ENCODE assay signal across 10 cellular contexts in the genomic region with DNA sequence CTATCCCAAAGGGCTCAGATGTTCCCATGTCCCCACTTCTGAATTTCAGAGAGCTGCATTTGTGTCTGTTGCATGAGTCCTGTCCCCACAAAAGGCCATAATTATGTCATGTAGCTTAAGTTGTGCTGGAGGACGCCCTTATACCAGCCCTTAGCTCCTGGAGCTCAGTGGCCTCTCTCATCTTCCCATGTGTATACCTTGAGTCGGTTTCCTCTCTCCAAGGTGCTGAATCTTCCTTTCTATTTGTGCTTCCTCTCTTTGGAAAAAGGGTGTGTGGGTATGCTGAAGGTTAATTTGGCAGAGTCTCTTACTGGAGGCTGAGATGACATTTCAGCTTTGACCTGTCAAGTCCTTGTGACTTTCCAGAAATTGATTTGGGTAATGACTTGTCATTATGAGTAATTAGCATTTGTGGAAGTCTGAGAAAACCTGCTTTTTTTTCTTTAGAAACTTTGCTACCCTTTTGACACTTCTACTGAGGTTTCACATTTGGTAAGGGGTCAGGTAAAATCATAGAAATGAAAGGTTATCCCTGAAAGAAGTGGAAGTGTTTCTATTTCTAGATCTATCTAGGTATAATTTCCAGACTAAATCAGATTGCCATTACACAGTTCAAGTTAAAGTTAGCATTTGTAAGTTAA.
DNase-seq lines count a peak whose midpoint lies in the region; ATAC-seq and TF ChIP-seq lines count a peak whose summit lies in the region.
"Had no signal": no experiment of that assay in that cellular context is flagged by ENCODE, and none has a peak within 500 bp of the region (broad histone marks: within the 10 kb centered on the region; RNA-seq: fewer than 3 reads in every experiment).

No MANE protein-coding gene starts in this region.

- H3K9me2 ChIP-seq in HCT116 (ENCODE audit: insufficient read depth) (no peaks in the 10 kb centered on the region), OCI-LY7 (ENCODE audit: insufficient read depth, low read length) (no peaks in the 10 kb centered on the region), MM.1S (replicated peaks; ENCODE audit: insufficient read depth, low read length) (no peaks in the 10 kb centered on the region)

- TF ChIP-seq POLR2A in HCT116 (IDR thresholded peaks at IDR 0.05; ENCODE audit: borderline replicate concordance, extremely low read depth, insufficient read depth, insufficient read length): no peak

- H3K9me3 ChIP-seq in HCT116 (ENCODE audit: control insufficient read depth in 1 of 2, insufficient read depth in 1 of 2, low read depth in 1 of 2, low read length in 2 of 2) (no peaks in the 10 kb centered on the region), OCI-LY7 (ENCODE audit: low read length) (no peaks in the 10 kb centered on the region), neural progenitor cell (ENCODE audit: low read depth) (no peaks in the 10 kb centered on the region), MM.1S (replicated peaks; ENCODE audit: insufficient read depth, low read length) (no peaks in the 10 kb centered on the region)
- H3K9me3 ChIP-seq: gastroesophageal sphincter had no signal

- no peak for ATAC-seq in HCT116
- ATAC-seq in activated T-cell treated with anti-CD3 and anti-CD28 coated beads, Interleukin-2, amount 50 U/mL, for 72 hours (replicated peaks in 1 of 2): no peak
- ATAC-seq: gastroesophageal sphincter had no signal

- no peak for TF ChIP-seq RAD21 in HCT116 (IDR thresholded peaks at IDR 0.05; ENCODE audit: low read depth)

- no peak for TF ChIP-seq CTCF in HCT116 (IDR thresholded peaks at IDR 0.05 in 2 of 3, conservative IDR thresholded peaks at IDR 0.05 in 1 of 3; ENCODE audit: borderline replicate concordance in 1 of 3, insufficient read depth in 1 of 3, low read depth in 2 of 3, low read length in 2 of 3)
- TF ChIP-seq CTCF in OCI-LY7 (conservative IDR thresholded peaks at IDR 0.05; ENCODE audit: low read length): no peak
- no peak for TF ChIP-seq CTCF in endothelial cell (IDR thresholded peaks at IDR 0.05; ENCODE audit: unreplicated experiment)
- no peak for TF ChIP-seq CTCF in neural progenitor cell (IDR thresholded peaks at IDR 0.05)
- no peak for TF ChIP-seq CTCF in MM.1S (IDR thresholded peaks at IDR 0.05; ENCODE audit: low read length)
- no peak for TF ChIP-seq CTCF in GM13977 (IDR thresholded peaks at IDR 0.05; ENCODE audit: extremely low read depth, insufficient read depth, missing control alignments)

- H3K27ac Mint-ChIP-seq in endothelial cell (ENCODE audit: unreplicated experiment) (no peak overlapping the region), neural progenitor cell (no peak overlapping the region)
- H3K27ac Mint-ChIP-seq in activated T-cell treated with anti-CD3 and anti-CD28 coated beads, Interleukin-2, amount 50 U/mL, for 72 hours: no peak overlapping the region

- H3K4me3 ChIP-seq in HCT116 (replicated peaks in 1 of 2; ENCODE audit: low read depth in 1 of 2, low read length in 2 of 2): no peak overlapping the region
- no peak overlapping the region for H3K4me3 ChIP-seq in OCI-LY7 (ENCODE audit: low read depth, low read length, poor library complexity, severe bottlenecking)
- H3K4me3 ChIP-seq in neural progenitor cell: no peak overlapping the region
- H3K4me3 ChIP-seq in MM.1S (ENCODE audit: low read length): no peak overlapping the region
- H3K4me3 ChIP-seq: gastroesophageal sphincter had no signal

- no peak overlapping the region for H3K4me2 ChIP-seq in HCT116 (ENCODE audit: low read length)
- no peak overlapping the region for H3K4me2 ChIP-seq in OCI-LY7 (ENCODE audit: low read length)
- H3K4me2 ChIP-seq in neural progenitor cell: no peak overlapping the region
- no peak overlapping the region for H3K4me2 ChIP-seq in MM.1S (ENCODE audit: low read depth, low read length)

- no peak overlapping the region for H3K9ac ChIP-seq in HCT116 (ENCODE audit: low read length)
- H3K9ac ChIP-seq in neural progenitor cell: no peak overlapping the region
- H3K9ac ChIP-seq in MM.1S (ENCODE audit: low read length): no peak overlapping the region

- CTCF ChIA-PET in HCT116 (lab: Charles Lee): no interaction called here
- CTCF ChIA-PET in OCI-LY7 (lab: Charles Lee; ENCODE audit: unreplicated experiment): no interaction called here

- no peaks in the 10 kb centered on the region for H3K4me1 ChIP-seq in HCT116 (ENCODE audit: control insufficient read depth in 1 of 2, insufficient read depth in 2 of 2, low read length in 2 of 2)
- no peaks in the 10 kb centered on the region for H3K4me1 ChIP-seq in OCI-LY7 (ENCODE audit: insufficient read depth, low read length, poor library complexity, severe bottlenecking)
- H3K4me1 ChIP-seq in neural progenitor cell: peaks cover 7% of the 10 kb centered on the region
- H3K4me1 ChIP-seq in MM.1S (ENCODE audit: low read length): no peaks in the 10 kb centered on the region
- H3K4me1 ChIP-seq: gastroesophageal sphincter had no signal

- H3K36me3 ChIP-seq in HCT116 (ENCODE audit: control insufficient read depth in 1 of 2, insufficient read depth in 2 of 2, low read length in 2 of 2): no peaks in the 10 kb centered on the region
- no peaks in the 10 kb centered on the region for H3K36me3 ChIP-seq in OCI-LY7 (ENCODE audit: insufficient read depth, low read length)
- H3K36me3 ChIP-seq in neural progenitor cell: no peaks in the 10 kb centered on the region
- no peaks in the 10 kb centered on the region for H3K36me3 ChIP-seq in MM.1S (replicated peaks; ENCODE audit: insufficient read depth, low read length)
- H3K36me3 ChIP-seq: gastroesophageal sphincter had no signal

- H3K27me3 Mint-ChIP-seq in endothelial cell (ENCODE audit: unreplicated experiment) (peaks cover 1% of the 10 kb centered on the region), neural progenitor cell (ENCODE audit: insufficient read depth, low read depth) (peaks cover 8% of the 10 kb centered on the region)
- H3K27me3 Mint-ChIP-seq in activated T-cell treated with anti-CD3 and anti-CD28 coated beads, Interleukin-2, amount 50 U/mL, for 72 hours (ENCODE audit: low read depth): no peaks in the 10 kb centered on the region

- H4K20me1 ChIP-seq in HCT116 (ENCODE audit: insufficient read depth) (no peaks in the 10 kb centered on the region), OCI-LY7 (ENCODE audit: insufficient read depth, low read length) (no peaks in the 10 kb centered on the region), neural progenitor cell (ENCODE audit: low read depth) (no peaks in the 10 kb centered on the region), MM.1S (ENCODE audit: insufficient read depth, low read length) (no peaks in the 10 kb centered on the region)

- H3K27ac ChIP-seq in HCT116 (ENCODE audit: low read depth, low read length) (no peak overlapping the region), OCI-LY7 (ENCODE audit: low read depth, low read length, poor library complexity, severe bottlenecking) (no peak overlapping the region), neural progenitor cell (no peak overlapping the region), MM.1S (ENCODE audit: low read length) (no peak overlapping the region)
- H3K27ac ChIP-seq: gastroesophageal sphincter had no signal

- H3K27me3 ChIP-seq in HCT116 (ENCODE audit: insufficient read depth, low read length): peaks cover 42% of the 10 kb centered on the region
- no peaks in the 10 kb centered on the region for H3K27me3 ChIP-seq in neural progenitor cell
- no peaks in the 10 kb centered on the region for H3K27me3 ChIP-seq in MM.1S (replicated peaks; ENCODE audit: insufficient read depth, low read length)

- H3F3A ChIP-seq in neural progenitor cell (ENCODE audit: low read depth) (peaks cover 4% of the 10 kb centered on the region), MM.1S (ENCODE audit: insufficient read depth, low read length) (no peaks in the 10 kb centered on the region)

- H3K4me3 Mint-ChIP-seq in endothelial cell (ENCODE audit: unreplicated experiment): no peak overlapping the region
- H3K4me3 Mint-ChIP-seq in neural progenitor cell: no peak overlapping the region
- no peak overlapping the region for H3K4me3 Mint-ChIP-seq in activated T-cell treated with anti-CD3 and anti-CD28 coated beads, Interleukin-2, amount 50 U/mL, for 72 hours

- intact Hi-C loops in HCT116 (cut with micrococcal nuclease) (no loop called here), OCI-LY7 (cut with micrococcal nuclease; ENCODE audit: unreplicated experiment) (no loop called here)

- peaks cover 2% of the 10 kb centered on the region for H3K4me1 Mint-ChIP-seq in endothelial cell (ENCODE audit: unreplicated experiment)
- peaks cover 14% of the 10 kb centered on the region for H3K4me1 Mint-ChIP-seq in neural progenitor cell
- H3K4me1 Mint-ChIP-seq in activated T-cell treated with anti-CD3 and anti-CD28 coated beads, Interleukin-2, amount 50 U/mL, for 72 hours (ENCODE audit: low read depth): no peaks in the 10 kb centered on the region

- H3K9me3 Mint-ChIP-seq in endothelial cell (ENCODE audit: unreplicated experiment) (no peaks in the 10 kb centered on the region), neural progenitor cell (no peaks in the 10 kb centered on the region)
- H3K9me3 Mint-ChIP-seq in activated T-cell treated with anti-CD3 and anti-CD28 coated beads, Interleukin-2, amount 50 U/mL, for 72 hours: peaks cover 0 to 5% of the 10 kb centered on the region in 2 donors

- H3K79me2 ChIP-seq in HCT116 (ENCODE audit: insufficient read depth, low read length): no peaks in the 10 kb centered on the region
- no peaks in the 10 kb centered on the region for H3K79me2 ChIP-seq in OCI-LY7 (ENCODE audit: insufficient read depth, low read depth, low read length)
- no peaks in the 10 kb centered on the region for H3K79me2 ChIP-seq in neural progenitor cell (ENCODE audit: low read depth)
- no peaks in the 10 kb centered on the region for H3K79me2 ChIP-seq in MM.1S (ENCODE audit: low read length)

- H2AFZ ChIP-seq in HCT116 (ENCODE audit: low read depth, low read length, poor library complexity, severe bottlenecking) (no peak overlapping the region), OCI-LY7 (ENCODE audit: low read length) (no peak overlapping the region), neural progenitor cell (replicated peaks) (no peak overlapping the region), MM.1S (ENCODE audit: low read length) (no peak overlapping the region)

- in situ Hi-C loops in GM13977 (cut with MboI; ENCODE audit: low pct_unique_long_range_greater_than_20kb, low sequenced_read_pairs, unreplicated experiment): loop anchor here (25.0 kb wide), 1 partner anchor 117 kb away; no protein-coding TSS in a partner anchor

- DNase-seq in HCT116 (ENCODE audit: low read depth, low spot score) (no peak), OCI-LY7 (ENCODE audit: low spot score) (peak; percentile 12), endothelial cell (ENCODE audit: low spot score) (peak; percentile 29), neural progenitor cell (ENCODE audit: low spot score) (peak; percentile 88), MM.1S (no peak), GM13977 (ENCODE audit: low spot score) (no peak)
- no peak for DNase-seq in activated T-cell treated with anti-CD3 and anti-CD28 coated beads, Interleukin-2, amount 50 U/mL, for 72 hours
- no peak for DNase-seq in NK-92 treated with Interleukin-12 subunit alpha and Interleukin-12 subunit beta, amount 100 ng/mL, for 24 hours (lab: John Stamatoyannopoulos, UW)
- DNase-seq: NCI-H446 treated with DMSO at 0.1 percent for 48 hours had no signal

- BruUV-seq in HCT116 (replicated peaks; lab: Mats Ljungman, UMichigan) (no TSS peak), OCI-LY7 (replicated peaks; lab: Mats Ljungman, UMichigan) (no TSS peak)

- H3K36me3 Mint-ChIP-seq in endothelial cell (ENCODE audit: low read depth, unreplicated experiment) (no peaks in the 10 kb centered on the region), neural progenitor cell (no peaks in the 10 kb centered on the region)
- H3K36me3 Mint-ChIP-seq in activated T-cell treated with anti-CD3 and anti-CD28 coated beads, Interleukin-2, amount 50 U/mL, for 72 hours (ENCODE audit: insufficient read depth in 2 of 2): no peaks in the 10 kb centered on the region

- RAD21 ChIA-PET in HCT116 (lab: Charles Lee; ENCODE audit: low non-redundant PET in 1 of 2, low total read pairs in 2 of 2, uncharacterized antibody in 2 of 2, unreplicated experiment in 2 of 2): no interaction called here

- POLR2A ChIA-PET in HCT116 (lab: Charles Lee) (no interaction called here), OCI-LY7 (lab: Charles Lee) (no interaction called here)

Comparison
In these comparisons a context has a peak if more than half of its experiments do, and no peak if none do; other contexts are left out.
1. DNase-seq: peak in OCI-LY7 (single experiment), endothelial cell (single experiment) and neural progenitor cell (single experiment); none in HCT116 (single experiment), activated T-cell treated with anti-CD3 and anti-CD28 coated beads, Interleukin-2, amount 50 U/mL, for 72 hours (0 of 2), NK-92 treated with Interleukin-12 subunit alpha and Interleukin-12 subunit beta, amount 100 ng/mL, for 24 hours (single experiment), MM.1S (single experiment) and GM13977 (single experiment).